ENCODE assay signal across 21 cellular contexts in genomic region chr2:209471037-209471436, GRCh38. TPM values are rescaled to one million over a fixed set of nuclear protein-coding genes. Genes with fewer than 3 reads are reported as not detected.
DNase-seq lines count a peak whose midpoint lies in the region; ATAC-seq, FAIRE-seq and TF ChIP-seq lines count a peak whose summit lies in the region.
"Had no signal": no experiment of that assay in that cellular context is flagged by ENCODE, and none has a peak within 500 bp of the region (broad histone marks: within the 10 kb centered on the region; RNA-seq: fewer than 3 reads in every experiment).

No MANE protein-coding gene starts in this region.

- no TSS peak for BruUV-seq in IMR-90 (replicated peaks; lab: Mats Ljungman, UMichigan)

- no peak for FAIRE-seq in A549 (lab: Jason Lieb, UNC)

- H4K91ac ChIP-seq in IMR-90 (ENCODE audit: insufficient read depth, low read depth, low read length): no peak overlapping the region

- H2BK15ac ChIP-seq in IMR-90 (ENCODE audit: low read depth, low read length): no peak overlapping the region

- H2BK20ac ChIP-seq in IMR-90 (ENCODE audit: low read depth, low read length): no peak overlapping the region

- no peak overlapping the region for H3K56ac ChIP-seq in IMR-90 (ENCODE audit: extremely low read depth, insufficient read depth, low read length)

- no peaks in the 10 kb centered on the region for H3K9me1 ChIP-seq in IMR-90 (ENCODE audit: insufficient read depth, low read length)

- H3K27me3 ChIP-seq in IMR-90 (ENCODE audit: control insufficient read depth, insufficient read depth, low read length): no peaks in the 10 kb centered on the region
- H3K27me3 ChIP-seq: esophagus muscularis mucosa, left lung, upper lobe of right lung had no signal

- CTCF ChIA-PET in A549 (lab: Yijun Ruan, JAX) (no interaction called here), IMR-90 (lab: Yijun Ruan, JAX) (no interaction called here)

- no peak for TF ChIP-seq POLR2A in A549 (IDR thresholded peaks at IDR 0.05; ENCODE audit: low read length)
- no peak for TF ChIP-seq POLR2A in IMR-90 (IDR thresholded peaks at IDR 0.05; ENCODE audit: low read depth, low read length)

- no peak overlapping the region for H4K5ac ChIP-seq in IMR-90 (ENCODE audit: low read depth, low read length)

- no peak overlapping the region for H2AK9ac ChIP-seq in IMR-90 (replicated peaks; ENCODE audit: low read depth, low read length, poor library complexity)

- in situ Hi-C loops in IMR-90 (cut with MboI; ENCODE audit: low sequenced_read_pairs): no loop called here
- in situ Hi-C loops in astrocyte of the spinal cord (cut with HindIII; ENCODE audit: low sequenced_read_pairs): no loop called here

- H3K79me1 ChIP-seq in IMR-90 (ENCODE audit: low read depth in 1 of 2, low read length in 2 of 2): no peaks in the 10 kb centered on the region

- H3K4me1 ChIP-seq in A549: peaks cover 38% of the 10 kb centered on the region
- H3K4me1 ChIP-seq in IMR-90 (ENCODE audit: control insufficient read depth, insufficient read depth, low read length): peaks cover 3% of the 10 kb centered on the region; the same call in 1 of the 2 replicates

- no peak for ATAC-seq in A549
- no peak for ATAC-seq in IMR-90 (ENCODE audit: low read depth)
- no peak for ATAC-seq in HG02938 (IDR thresholded peaks at IDR 0.05; ENCODE audit: unreplicated experiment)
- no peak for ATAC-seq in GM19397 (IDR thresholded peaks at IDR 0.05; ENCODE audit: unreplicated experiment)
- ATAC-seq: left lung; stimulated activated naive CD8-positive, alpha-beta T cell treated with anti-CD3 and anti-CD28 coated beads, Interleukin-15, Interleukin-2, amounts not matched to agents 100 U/mL and 50 U/mL, for 24 hours; upper lobe of right lung had no signal

- H4K8ac ChIP-seq in IMR-90 (ENCODE audit: low read depth in 2 of 2, low read length in 2 of 2): no peak overlapping the region

- H3K9me3 ChIP-seq in A549 (no peaks in the 10 kb centered on the region), IMR-90 (ENCODE audit: control insufficient read depth, insufficient read depth, low read length) (no peaks in the 10 kb centered on the region)
- H3K9me3 ChIP-seq: esophagus muscularis mucosa, left lung, upper lobe of right lung had no signal

- TF ChIP-seq EP300 in A549 (IDR thresholded peaks at IDR 0.05): no peak

- DNase-seq in A549 (ENCODE audit: low read depth in 1 of 2, low spot score in 1 of 2) (no peak), IMR-90 (peak; percentile 55), astrocyte of the spinal cord (ENCODE audit: low read depth, low spot score) (peak; percentile 74), iris pigment epithelial cell (ENCODE audit: low read depth) (peak; percentile 85), NCI-H526 treated with DMSO at 0.1 percent for 48 hours (lab: John Stamatoyannopoulos, UW) (no peak), NCI-H1048 (lab: John Stamatoyannopoulos, UW) (no peak)
- DNase-seq: amniotic stem cell; cortex of kidney; Kasumi-1; left lung; NCI-H187; NCI-H524; stimulated activated naive CD8-positive, alpha-beta T cell treated with anti-CD3 and anti-CD28 coated beads, Interleukin-15, Interleukin-2, amounts not matched to agents 100 U/mL and 50 U/mL, for 24 hours; upper lobe of right lung; WERI-Rb-1 had no signal

- TF ChIP-seq RAD21 in A549 (conservative IDR thresholded peaks at IDR 0.05 in 1 of 2, IDR thresholded peaks at IDR 0.05 in 1 of 2) (no peak), IMR-90 (IDR thresholded peaks at IDR 0.05; ENCODE audit: low read length) (no peak)

- POLR2A ChIA-PET in A549 (lab: Yijun Ruan, JAX): no interaction called here
- POLR2A ChIA-PET in IMR-90 (lab: Charles Lee; ENCODE audit: unreplicated experiment): no interaction called here

- TF ChIP-seq CTCF in A549 (IDR thresholded peaks at IDR 0.05) (no peak), IMR-90 (conservative IDR thresholded peaks at IDR 0.05; ENCODE audit: low read depth, low read length) (no peak), astrocyte of the spinal cord (IDR thresholded peaks at IDR 0.05; ENCODE audit: low read depth, low read length) (no peak)

- dilution Hi-C loops in IMR-90 (cut with HindIII; ENCODE audit: low sequenced_read_pairs, unreplicated experiment): no loop called here

- no peak overlapping the region for H3K18ac ChIP-seq in IMR-90 (ENCODE audit: low read depth, low read length)

- no peak overlapping the region for H3K4ac ChIP-seq in IMR-90 (ENCODE audit: low read depth, low read length)

- H2AFZ ChIP-seq in IMR-90 (replicated peaks; ENCODE audit: low read length, poor library complexity): no peak overlapping the region
- H2AFZ ChIP-seq: parathyroid adenoma had no signal

- no peak overlapping the region for H3K23ac ChIP-seq in IMR-90 (ENCODE audit: low read depth, low read length)

- H2BK120ac ChIP-seq in IMR-90 (ENCODE audit: low read depth, low read length): no peak overlapping the region

- no peaks in the 10 kb centered on the region for H3K36me3 ChIP-seq in IMR-90 (ENCODE audit: control insufficient read depth, insufficient read depth, low read length)
- H3K36me3 ChIP-seq: esophagus muscularis mucosa, left lung, upper lobe of right lung, WERI-Rb-1 had no signal

- intact Hi-C loops in IMR-90 (cut with micrococcal nuclease): no loop called here

- no peak overlapping the region for H3K14ac ChIP-seq in IMR-90 (replicated peaks; ENCODE audit: low read depth, low read length)

- H3K9ac ChIP-seq in IMR-90 (ENCODE audit: low read depth, low read length): no peak overlapping the region
- H3K9ac ChIP-seq: parathyroid adenoma had no signal

- no peak overlapping the region for H2AK5ac ChIP-seq in IMR-90 (ENCODE audit: low read depth, low read length)

- H3K4me2 ChIP-seq in A549 (peak overlapping the region; percentile 21; the same call in 1 of the 3 replicates), IMR-90 (ENCODE audit: low read depth, low read length) (no peak overlapping the region)

- H4K20me1 ChIP-seq in IMR-90 (ENCODE audit: insufficient read depth, low read length): no peaks in the 10 kb centered on the region

- peak overlapping the region; percentile 39 to 80; a peak in 3 of 6 replicates for H3K27ac ChIP-seq in A549
- H3K27ac ChIP-seq in IMR-90 (ENCODE audit: insufficient read depth, low read length): no peak overlapping the region
- H3K27ac ChIP-seq: esophagus muscularis mucosa, left lung, parathyroid adenoma, upper lobe of right lung, WERI-Rb-1 had no signal

- H2BK5ac ChIP-seq in IMR-90 (ENCODE audit: low read depth, low read length, poor library complexity, severe bottlenecking): no peak overlapping the region

- H3K4me3 ChIP-seq in A549 (no peak overlapping the region), IMR-90 (ENCODE audit: insufficient read depth, low read depth, low read length) (no peak overlapping the region), astrocyte of the spinal cord (ENCODE audit: low read depth, low read length) (no peak overlapping the region)
- H3K4me3 ChIP-seq: esophagus muscularis mucosa, left lung, upper lobe of right lung had no signal

TF ChIP-seq in A549, 52 proteins besides CTCF, POLR2A, EP300 and RAD21 (continues in another document):
- TF ChIP-seq FOSB (CRISPR knock-in tag; IDR thresholded peaks at IDR 0.05) (no peak), CHD4 (IDR thresholded peaks at IDR 0.05; ENCODE audit: borderline replicate concordance) (no peak), BHLHE40 (IDR thresholded peaks at IDR 0.05; ENCODE audit: low read depth, low read length) (no peak), ESRRA (IDR thresholded peaks at IDR 0.05; ENCODE audit: borderline replicate concordance, low read length) (no peak), KDM5A (IDR thresholded peaks at IDR 0.05) (no peak)

TF ChIP-seq in IMR-90, 13 proteins besides CTCF, POLR2A, EP300 and RAD21:
- no peak for TF ChIP-seq RFX5 (IDR thresholded peaks at IDR 0.05; ENCODE audit: low read depth, low read length)
- no peak for TF ChIP-seq RCOR1 (IDR thresholded peaks at IDR 0.05; ENCODE audit: insufficient replicate concordance, low read length)
- TF ChIP-seq BHLHE40 (IDR thresholded peaks at IDR 0.05; ENCODE audit: low read depth, low read length): no peak
- no peak for TF ChIP-seq SMC3 (IDR thresholded peaks at IDR 0.05; ENCODE audit: low read depth, low read length)
- no peak for TF ChIP-seq CEBPB (IDR thresholded peaks at IDR 0.05; ENCODE audit: low read depth, low read length)
- TF ChIP-seq MXI1 (IDR thresholded peaks at IDR 0.05; ENCODE audit: borderline replicate concordance, low read depth, low read length): no peak
- TF ChIP-seq MAFK (IDR thresholded peaks at IDR 0.05; ENCODE audit: low read depth, low read length): no peak

RNA-seq across cellular contexts. Expression of gene MAP2, which starts 47.2 kb away (rescaled TPM):
- polyA plus RNA-seq in A549 (2011; rRNA removed) (1.8 and 2.2 TPM in 2 replicates), A549 (2017; fragmentation: RNase III; extraction: RNeasy Plus Mini Kit Qiagen cat#74134 plus additional on column Dnase treatment) (0.43 to 0.53 TPM (median 0.50 TPM) in 3 replicates), IMR-90 (2012; rRNA removed) (0.26 and 0.29 TPM in 2 replicates)
- 0.30 and 0.43 TPM in 2 replicates for polyA plus RNA-seq in A549 (2012; cell fraction: cytosol; rRNA removed)
- polyA plus RNA-seq in A549 (2012; cell fraction: nucleus; rRNA removed): 0.60 and 0.74 TPM in 2 replicates
- 4.6 and 5.0 TPM in 2 replicates for polyA minus RNA-seq in A549 (2011; rRNA and poly(A)+ RNA removed)
- total RNA-seq in IMR-90 (2012; rRNA removed): 0.28 and 0.36 TPM in 2 replicates
- 0.04 and 0.26 TPM in 2 replicates for polyA plus RNA-seq in IMR-90 (2012; cell fraction: cytosol; rRNA removed)
- 0.26 and 0.42 TPM in 2 replicates for polyA plus RNA-seq in IMR-90 (2012; cell fraction: nucleus; rRNA removed; ENCODE audit: low replicate concordance)
- total RNA-seq: activated CD8-positive, alpha-beta memory T cell treated with anti-CD3 and anti-CD28 coated beads for 36 hours; activated T-helper 2 cell treated with anti-CD3 and anti-CD28 coated beads, Interferon-gamma antibody, Interleukin-2, Interleukin-4, amounts not matched to agents 10 μg/mL and 5 μg/mL and 100 μg/mL, durations not matched to agents 14 hours and 24 hours and 36 hours had no signal

Comparison
In these comparisons a context has a peak if more than half of its experiments do, and no peak if none do; other contexts are left out.
1. DNase-seq: peak in IMR-90 (single experiment), astrocyte of the spinal cord (single experiment) and iris pigment epithelial cell (single experiment); none in A549 (0 of 2), NCI-H526 treated with DMSO at 0.1 percent for 48 hours (single experiment) and NCI-H1048 (single experiment).